Comparison of ENCODE assay signal across 1 cellular context in the genomic region with DNA sequence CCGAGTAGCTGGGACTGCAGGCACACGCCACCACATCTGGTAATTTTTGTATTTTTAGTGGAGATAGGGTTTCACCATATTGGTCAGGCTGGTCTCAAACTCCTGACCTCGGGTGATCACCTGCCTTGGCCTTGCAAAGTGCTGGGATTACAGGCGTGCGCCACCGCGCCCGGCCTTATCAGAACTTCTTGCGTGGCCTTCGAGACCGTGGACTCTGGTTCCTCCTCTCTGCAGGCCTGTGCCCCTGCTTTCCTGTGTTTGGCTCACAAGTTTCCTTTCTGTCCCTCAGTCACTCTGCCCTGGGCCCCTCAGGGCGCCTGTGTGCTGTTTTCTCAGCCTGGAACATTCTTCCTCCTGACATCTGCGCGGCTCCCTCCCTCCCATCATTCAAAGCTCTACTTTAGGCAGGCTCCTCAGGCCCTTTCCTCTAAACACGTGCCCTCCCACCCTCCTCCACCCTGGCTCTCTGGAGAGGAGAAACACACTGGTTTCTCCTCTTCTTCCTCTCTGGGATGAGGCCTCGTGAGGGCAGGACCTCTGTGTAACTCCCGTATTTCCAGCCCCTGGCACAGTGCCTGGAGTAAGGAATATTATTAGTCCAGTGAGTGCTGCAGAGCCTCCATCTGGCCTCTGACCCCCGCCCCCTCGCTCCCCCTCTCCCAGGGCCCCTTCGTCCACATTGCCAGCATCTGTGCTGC.
TF ChIP-seq lines count a peak whose summit lies in the region.

No MANE protein-coding gene starts in this region.

TF ChIP-seq in SK-N-SH treated with all-trans-retinoic acid at 6 μM for 48 hours, 23 proteins besides CTCF, POLR2A, EP300 and RAD21 (continued from another document):
- TF ChIP-seq, protein P1, sequence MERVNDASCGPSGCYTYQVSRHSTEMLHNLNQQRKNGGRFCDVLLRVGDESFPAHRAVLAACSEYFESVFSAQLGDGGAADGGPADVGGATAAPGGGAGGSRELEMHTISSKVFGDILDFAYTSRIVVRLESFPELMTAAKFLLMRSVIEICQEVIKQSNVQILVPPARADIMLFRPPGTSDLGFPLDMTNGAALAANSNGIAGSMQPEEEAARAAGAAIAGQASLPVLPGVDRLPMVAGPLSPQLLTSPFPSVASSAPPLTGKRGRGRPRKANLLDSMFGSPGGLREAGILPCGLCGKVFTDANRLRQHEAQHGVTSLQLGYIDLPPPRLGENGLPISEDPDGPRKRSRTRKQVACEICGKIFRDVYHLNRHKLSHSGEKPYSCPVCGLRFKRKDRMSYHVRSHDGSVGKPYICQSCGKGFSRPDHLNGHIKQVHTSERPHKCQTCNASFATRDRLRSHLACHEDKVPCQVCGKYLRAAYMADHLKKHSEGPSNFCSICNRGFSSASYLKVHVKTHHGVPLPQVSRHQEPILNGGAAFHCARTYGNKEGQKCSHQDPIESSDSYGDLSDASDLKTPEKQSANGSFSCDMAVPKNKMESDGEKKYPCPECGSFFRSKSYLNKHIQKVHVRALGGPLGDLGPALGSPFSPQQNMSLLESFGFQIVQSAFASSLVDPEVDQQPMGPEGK (CRISPR knock-in tag; IDR thresholded peaks at IDR 0.05; ENCODE audit: borderline replicate concordance): no peak
- no peak for TF ChIP-seq OSR1 (CRISPR knock-in tag; IDR thresholded peaks at IDR 0.05)
- TF ChIP-seq, protein P2, sequence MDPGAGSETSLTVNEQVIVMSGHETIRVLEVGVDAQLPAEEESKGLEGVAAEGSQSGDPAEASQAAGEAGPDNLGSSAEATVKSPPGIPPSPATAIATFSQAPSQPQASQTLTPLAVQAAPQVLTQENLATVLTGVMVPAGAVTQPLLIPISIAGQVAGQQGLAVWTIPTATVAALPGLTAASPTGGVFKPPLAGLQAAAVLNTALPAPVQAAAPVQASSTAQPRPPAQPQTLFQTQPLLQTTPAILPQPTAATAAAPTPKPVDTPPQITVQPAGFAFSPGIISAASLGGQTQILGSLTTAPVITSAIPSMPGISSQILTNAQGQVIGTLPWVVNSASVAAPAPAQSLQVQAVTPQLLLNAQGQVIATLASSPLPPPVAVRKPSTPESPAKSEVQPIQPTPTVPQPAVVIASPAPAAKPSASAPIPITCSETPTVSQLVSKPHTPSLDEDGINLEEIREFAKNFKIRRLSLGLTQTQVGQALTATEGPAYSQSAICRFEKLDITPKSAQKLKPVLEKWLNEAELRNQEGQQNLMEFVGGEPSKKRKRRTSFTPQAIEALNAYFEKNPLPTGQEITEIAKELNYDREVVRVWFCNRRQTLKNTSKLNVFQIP (CRISPR knock-in tag; IDR thresholded peaks at IDR 0.05; ENCODE audit: borderline replicate concordance, low read depth): no peak
- no peak for TF ChIP-seq ESRRG (CRISPR knock-in tag; IDR thresholded peaks at IDR 0.05)
- TF ChIP-seq, protein P3, sequence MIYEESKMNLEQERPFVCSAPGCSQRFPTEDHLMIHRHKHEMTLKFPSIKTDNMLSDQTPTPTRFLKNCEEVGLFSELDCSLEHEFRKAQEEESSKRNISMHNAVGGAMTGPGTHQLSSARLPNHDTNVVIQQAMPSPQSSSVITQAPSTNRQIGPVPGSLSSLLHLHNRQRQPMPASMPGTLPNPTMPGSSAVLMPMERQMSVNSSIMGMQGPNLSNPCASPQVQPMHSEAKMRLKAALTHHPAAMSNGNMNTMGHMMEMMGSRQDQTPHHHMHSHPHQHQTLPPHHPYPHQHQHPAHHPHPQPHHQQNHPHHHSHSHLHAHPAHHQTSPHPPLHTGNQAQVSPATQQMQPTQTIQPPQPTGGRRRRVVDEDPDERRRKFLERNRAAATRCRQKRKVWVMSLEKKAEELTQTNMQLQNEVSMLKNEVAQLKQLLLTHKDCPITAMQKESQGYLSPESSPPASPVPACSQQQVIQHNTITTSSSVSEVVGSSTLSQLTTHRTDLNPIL (CRISPR knock-in tag; IDR thresholded peaks at IDR 0.05; ENCODE audit: low read depth): no peak
- TF ChIP-seq TCF4 (CRISPR knock-in tag; IDR thresholded peaks at IDR 0.05; ENCODE audit: borderline replicate concordance): no peak
